Comparison of ENCODE assay signal across 8 cellular contexts in the genomic region with DNA sequence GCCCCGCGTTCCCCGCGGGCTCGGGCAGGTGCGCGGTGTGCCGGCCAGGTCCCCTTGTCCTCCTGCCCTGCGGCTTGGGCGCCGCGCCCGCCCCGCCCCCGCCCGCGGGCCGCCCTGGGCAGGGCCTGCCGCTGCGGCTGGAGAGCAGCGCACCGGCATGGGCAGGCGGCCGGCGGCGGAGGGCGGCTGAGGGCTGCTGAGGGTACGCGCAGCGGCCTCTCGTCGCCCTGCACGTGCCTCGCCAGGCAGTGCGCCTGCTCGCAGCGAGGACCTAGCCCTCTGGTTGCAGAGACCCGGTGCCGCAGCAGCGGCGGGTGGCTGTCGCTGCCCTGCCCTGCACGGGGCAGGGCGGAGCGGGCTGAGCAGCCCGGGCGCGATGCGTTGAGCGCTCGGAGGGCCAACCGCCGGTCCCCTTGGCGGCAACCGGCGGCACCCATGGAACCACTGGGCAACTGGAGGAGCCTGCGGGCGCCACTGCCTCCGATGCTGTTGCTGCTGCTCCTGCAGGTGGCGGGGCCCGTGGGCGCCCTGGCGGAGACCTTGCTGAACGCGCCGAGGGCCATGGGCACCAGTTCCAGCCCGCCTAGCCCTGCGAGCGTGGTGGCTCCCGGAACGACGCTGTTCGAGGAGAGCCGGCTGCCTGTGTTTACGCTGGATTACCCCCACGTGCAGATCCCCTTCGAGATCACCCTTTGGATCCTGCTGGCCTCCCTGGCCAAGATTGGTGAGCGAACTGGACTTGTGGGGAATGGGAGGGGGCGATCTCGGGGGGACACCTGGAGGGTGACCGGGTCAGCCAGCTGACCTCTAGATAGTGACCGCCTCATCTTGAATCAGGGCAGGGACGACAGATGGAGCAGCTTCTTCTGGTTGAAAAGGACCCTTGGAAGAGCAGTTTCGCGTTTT. TPM values are rescaled to one million over a fixed set of nuclear protein-coding genes. Genes with fewer than 3 reads are reported as not detected.
DNase-seq lines count a peak whose midpoint lies in the region; ATAC-seq and TF ChIP-seq lines count a peak whose summit lies in the region.

A gene with protein sequence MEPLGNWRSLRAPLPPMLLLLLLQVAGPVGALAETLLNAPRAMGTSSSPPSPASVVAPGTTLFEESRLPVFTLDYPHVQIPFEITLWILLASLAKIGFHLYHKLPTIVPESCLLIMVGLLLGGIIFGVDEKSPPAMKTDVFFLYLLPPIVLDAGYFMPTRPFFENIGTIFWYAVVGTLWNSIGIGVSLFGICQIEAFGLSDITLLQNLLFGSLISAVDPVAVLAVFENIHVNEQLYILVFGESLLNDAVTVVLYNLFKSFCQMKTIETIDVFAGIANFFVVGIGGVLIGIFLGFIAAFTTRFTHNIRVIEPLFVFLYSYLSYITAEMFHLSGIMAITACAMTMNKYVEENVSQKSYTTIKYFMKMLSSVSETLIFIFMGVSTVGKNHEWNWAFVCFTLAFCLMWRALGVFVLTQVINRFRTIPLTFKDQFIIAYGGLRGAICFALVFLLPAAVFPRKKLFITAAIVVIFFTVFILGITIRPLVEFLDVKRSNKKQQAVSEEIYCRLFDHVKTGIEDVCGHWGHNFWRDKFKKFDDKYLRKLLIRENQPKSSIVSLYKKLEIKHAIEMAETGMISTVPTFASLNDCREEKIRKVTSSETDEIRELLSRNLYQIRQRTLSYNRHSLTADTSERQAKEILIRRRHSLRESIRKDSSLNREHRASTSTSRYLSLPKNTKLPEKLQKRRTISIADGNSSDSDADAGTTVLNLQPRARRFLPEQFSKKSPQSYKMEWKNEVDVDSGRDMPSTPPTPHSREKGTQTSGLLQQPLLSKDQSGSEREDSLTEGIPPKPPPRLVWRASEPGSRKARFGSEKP (plus strand): TSS at position 140 of the 906 bp plus-strand sequence. CDS start 296 bp downstream, at position 436.

- H3K27ac Mint-ChIP-seq in T-helper 17 cell = no peak within 1 kb of the TSS
- H3K27ac Mint-ChIP-seq in naive thymus-derived CD4-positive, alpha-beta T cell = no peak within 1 kb of the TSS

- H3K27me3 ChIP-seq in naive thymus-derived CD4-positive, alpha-beta T cell (ENCODE audit: control insufficient read depth in 2 of 2, insufficient read depth in 2 of 2, low read length in 2 of 2) = peaks cover 0 to 5% of the 10 kb centered on the region in 2 donors

- no peaks in the 10 kb centered on the region for H3K9me3 ChIP-seq in T-helper 17 cell (ENCODE audit: control insufficient read depth, low read length, poor library complexity, severe bottlenecking)
- no peaks in the 10 kb centered on the region for H3K9me3 ChIP-seq in naive thymus-derived CD4-positive, alpha-beta T cell (ENCODE audit: control insufficient read depth in 2 of 3, low read length in 3 of 3)

- H3K27ac ChIP-seq in naive thymus-derived CD4-positive, alpha-beta T cell (ENCODE audit: low read depth, low read length) = no peak within 1 kb of the TSS

- intact Hi-C loops in naive thymus-derived CD4-positive, alpha-beta T cell (cut with micrococcal nuclease) = loop anchor here in 1 of 2 donors (5.0 kb wide), 1 partner anchor 97 kb away; no protein-coding TSS in a partner anchor

- no peaks in the 10 kb centered on the region for H3K9me3 Mint-ChIP-seq in naive thymus-derived CD4-positive, alpha-beta T cell

- no peak for TF ChIP-seq POLR2A in erythroblast (IDR thresholded peaks at IDR 0.05; ENCODE audit: low read length)

- no peaks in the 10 kb centered on the region for H3K36me3 ChIP-seq in naive thymus-derived CD4-positive, alpha-beta T cell (ENCODE audit: control insufficient read depth in 2 of 3, insufficient read depth in 3 of 3, low read length in 3 of 3)

- ATAC-seq in T-helper 17 cell = no peak
- peak; percentile 36 for ATAC-seq in naive thymus-derived CD4-positive, alpha-beta T cell
- no peak for ATAC-seq in HG03442 (IDR thresholded peaks at IDR 0.05; ENCODE audit: unreplicated experiment)
- no peak for ATAC-seq in GM21360 (IDR thresholded peaks at IDR 0.05; ENCODE audit: unreplicated experiment)

- no peak within 1 kb of the TSS for H3K4me3 ChIP-seq in naive thymus-derived CD4-positive, alpha-beta T cell (ENCODE audit: low read length)

- H3K4me1 Mint-ChIP-seq in T-helper 17 cell = peaks cover 9% of the 10 kb centered on the region
- H3K4me1 Mint-ChIP-seq in naive thymus-derived CD4-positive, alpha-beta T cell = peaks cover 5 to 17% (median 13%) of the 10 kb centered on the region in 7 donors

- CTCF ChIA-PET in naive thymus-derived CD4-positive, alpha-beta T cell (lab: Charles Lee) = no interaction called here

- peak; percentile 10 for DNase-seq in activated gamma-delta T cell (lab: John Stamatoyannopoulos, UW)
- DNase-seq in activated gamma-delta T cell treated with Interleukin-2 at 50 U/mL for 16 hours = no peak
- no peak for DNase-seq in T-helper 17 cell
- DNase-seq in erythroblast (lab: John Stamatoyannopoulos, UW) = peak; percentile 25 to 44
- peak in 1 of 9 donors; percentile 32 for DNase-seq in naive thymus-derived CD4-positive, alpha-beta T cell
- no peak for DNase-seq in nucleus accumbens (lab: John Stamatoyannopoulos, UW)

- H3K36me3 Mint-ChIP-seq in T-helper 17 cell (ENCODE audit: low read depth) = no peaks in the 10 kb centered on the region
- no peaks in the 10 kb centered on the region for H3K36me3 Mint-ChIP-seq in naive thymus-derived CD4-positive, alpha-beta T cell

- POLR2A ChIA-PET in naive thymus-derived CD4-positive, alpha-beta T cell (lab: Charles Lee) = no interaction called here

- H3K27me3 Mint-ChIP-seq in T-helper 17 cell = peaks cover 78% of the 10 kb centered on the region
- peaks cover 42 to 78% (median 71%) of the 10 kb centered on the region in 5 donors for H3K27me3 Mint-ChIP-seq in naive thymus-derived CD4-positive, alpha-beta T cell

- H3K4me1 ChIP-seq in naive thymus-derived CD4-positive, alpha-beta T cell (ENCODE audit: control insufficient read depth in 2 of 2, insufficient read depth in 2 of 2, low read length in 2 of 2) = no peaks in the 10 kb centered on the region

- peak within 1 kb of the TSS; percentile 80 for H3K4me3 Mint-ChIP-seq in T-helper 17 cell
- peak within 1 kb of the TSS; percentile 40 to 88 (median 76) for H3K4me3 Mint-ChIP-seq in naive thymus-derived CD4-positive, alpha-beta T cell

RNA-seq across cellular contexts. Expression of the gene that starts here (rescaled TPM):
- not detected for total RNA-seq in T-helper 17 cell
- not detected for total RNA-seq in naive thymus-derived CD4-positive, alpha-beta T cell
- under 1 TPM in 1 of 2 donors, not detected in 1; 0.07 TPM for polyA plus RNA-seq in naive thymus-derived CD4-positive, alpha-beta T cell

Comparison
In these comparisons a context has a peak if more than half of its experiments do, and no peak if none do; other contexts are left out.
1. DNase-seq: peak in activated gamma-delta T cell (single experiment) and erythroblast (2 of 2); none in activated gamma-delta T cell treated with Interleukin-2 at 50 U/mL for 16 hours (single experiment), T-helper 17 cell (0 of 3) and nucleus accumbens (0 of 56).
2. Peak in ATAC-seq in naive thymus-derived CD4-positive, alpha-beta T cell; RNA of the gene not detected or under 1 TPM.